Comparison of ENCODE assay signal across 15 cellular contexts in genomic region chr17:34241062-34241461, GRCh38. TPM values are rescaled to one million over a fixed set of nuclear protein-coding genes. Genes with fewer than 3 reads are reported as not detected.
DNase-seq lines count a peak whose midpoint lies in the region; ATAC-seq and TF ChIP-seq lines count a peak whose summit lies in the region.
"Had no signal": no experiment of that assay in that cellular context is flagged by ENCODE, and none has a peak within 500 bp of the region (broad histone marks: within the 10 kb centered on the region; RNA-seq: fewer than 3 reads in every experiment).

No MANE protein-coding gene starts in this region.

- H2AK5ac ChIP-seq in IMR-90 (ENCODE audit: low read depth, low read length), result no peak overlapping the region

- dilution Hi-C loops in IMR-90 (cut with HindIII; ENCODE audit: low sequenced_read_pairs, unreplicated experiment), result no loop called here

- TF ChIP-seq CTCF in IMR-90 (conservative IDR thresholded peaks at IDR 0.05; ENCODE audit: low read depth, low read length) (no peak), colonic mucosa (IDR thresholded peaks at IDR 0.05) (no peak), right lobe of liver (IDR thresholded peaks at IDR 0.05) (no peak), coronary artery (IDR thresholded peaks at IDR 0.05) (no peak), omental fat pad (IDR thresholded peaks at IDR 0.05) (no peak)

- H2BK15ac ChIP-seq in IMR-90 (ENCODE audit: low read depth, low read length), result no peak overlapping the region

- no peak overlapping the region for H3K18ac ChIP-seq in IMR-90 (ENCODE audit: low read depth, low read length)

- H4K91ac ChIP-seq in IMR-90 (ENCODE audit: insufficient read depth, low read depth, low read length), result no peak overlapping the region

- H3K23ac ChIP-seq in IMR-90 (ENCODE audit: low read depth, low read length), result no peak overlapping the region

- no peak overlapping the region for H3K56ac ChIP-seq in IMR-90 (ENCODE audit: extremely low read depth, insufficient read depth, low read length)

- no CpG with 5 or more reads among the region's 4 CpGs for WGBS in IMR-90 (ENCODE audit: extremely low coverage in 2 of 2, insufficient read length in 1 of 2), 2 experiments
- 20% methylated on average over 3 of the region's 4 CpGs for WGBS in right lobe of liver (ENCODE audit: insufficient coverage, low coverage, low lambda C conversion rate, missing lambda C conversion rate)

- peak; percentile 48 for ATAC-seq in IMR-90 (ENCODE audit: low read depth)
- peak; percentile 65 to 72 (median 69) for ATAC-seq in right lobe of liver
- ATAC-seq in omental fat pad (ENCODE audit: low FRiP score), result no peak
- ATAC-seq in GM18873 (IDR thresholded peaks at IDR 0.05; ENCODE audit: low FRiP score, unreplicated experiment), result no peak
- ATAC-seq: left colon had no signal

- intact Hi-C loops in IMR-90 (cut with micrococcal nuclease) (no loop called here), colonic mucosa (cut with DNase I) (no loop called here), right lobe of liver (cut with DNase I) (no loop called here)

- no peak overlapping the region for H2BK120ac ChIP-seq in IMR-90 (ENCODE audit: low read depth, low read length)

- no peak overlapping the region for H3K4me3 ChIP-seq in IMR-90 (ENCODE audit: insufficient read depth, low read depth, low read length)
- H3K4me3 ChIP-seq in colonic mucosa, result no peak overlapping the region
- H3K4me3 ChIP-seq in right lobe of liver, result no peak overlapping the region
- H3K4me3 ChIP-seq in coronary artery, result no peak overlapping the region
- H3K4me3 ChIP-seq: PC-9 had no signal

- no peak overlapping the region for H3K9ac ChIP-seq in IMR-90 (ENCODE audit: low read depth, low read length)
- no peak overlapping the region for H3K9ac ChIP-seq in colonic mucosa (ENCODE audit: low read depth in 2 of 2, low read length in 2 of 2)

- BruUV-seq in IMR-90 (replicated peaks; lab: Mats Ljungman, UMichigan), result no TSS peak

- H2AK9ac ChIP-seq in IMR-90 (replicated peaks; ENCODE audit: low read depth, low read length, poor library complexity), result no peak overlapping the region

- no peaks in the 10 kb centered on the region for H3K79me1 ChIP-seq in IMR-90 (ENCODE audit: low read depth in 1 of 2, low read length in 2 of 2)

- H4K20me1 ChIP-seq in IMR-90 (ENCODE audit: insufficient read depth, low read length), result no peaks in the 10 kb centered on the region

- peaks cover 2% of the 10 kb centered on the region; the same call in 1 of the 2 replicates for H3K4me1 ChIP-seq in IMR-90 (ENCODE audit: control insufficient read depth, insufficient read depth, low read length)
- no peaks in the 10 kb centered on the region for H3K4me1 ChIP-seq in colonic mucosa
- peaks cover 0 to 11% (median 0%) of the 10 kb centered on the region in 4 donors for H3K4me1 ChIP-seq in right lobe of liver

- H3K9me1 ChIP-seq in IMR-90 (ENCODE audit: insufficient read depth, low read length), result no peaks in the 10 kb centered on the region

- H2AFZ ChIP-seq in IMR-90 (replicated peaks; ENCODE audit: low read length, poor library complexity), result no peak overlapping the region
- H2AFZ ChIP-seq: PC-9 had no signal

- DNase-seq in IMR-90 (peak; percentile 44), colonic mucosa (peak; percentile 61), right lobe of liver (peak in 2 of 3 donors; percentile 56 to 68), substantia nigra (lab: John Stamatoyannopoulos, UW) (peak in 30 of 49 donors; percentile 8 to 68 (median 32)), coronary artery (ENCODE audit: low spot score) (no peak), omental fat pad (ENCODE audit: low spot score) (no peak)
- DNase-seq in stimulated activated CD4-positive, alpha-beta T cell treated with anti-CD3 and anti-CD28 coated beads, Interleukin-4, amount 100 ng/mL, for 1 hour, result no peak
- DNase-seq: activated naive CD4-positive, alpha-beta T cell treated with Interleukin-2 at 50 U/mL for 16 hours; PC-9; T1000 had no signal

- TF ChIP-seq POLR2A in IMR-90 (IDR thresholded peaks at IDR 0.05; ENCODE audit: low read depth, low read length) (no peak), right lobe of liver (IDR thresholded peaks at IDR 0.05) (no peak)

- H3K36me3 ChIP-seq in IMR-90 (ENCODE audit: control insufficient read depth, insufficient read depth, low read length), result no peaks in the 10 kb centered on the region
- H3K36me3 ChIP-seq in colonic mucosa, result no peaks in the 10 kb centered on the region
- no peaks in the 10 kb centered on the region for H3K36me3 ChIP-seq in right lobe of liver

- no peak overlapping the region for H3K4me2 ChIP-seq in IMR-90 (ENCODE audit: low read depth, low read length)
- H3K4me2 ChIP-seq: PC-9 had no signal

- H3K4ac ChIP-seq in IMR-90 (ENCODE audit: low read depth, low read length), result no peak overlapping the region

- H3K27me3 ChIP-seq in IMR-90 (ENCODE audit: control insufficient read depth, insufficient read depth, low read length) (no peaks in the 10 kb centered on the region), colonic mucosa (no peaks in the 10 kb centered on the region), right lobe of liver (no peaks in the 10 kb centered on the region)

- H3K14ac ChIP-seq in IMR-90 (replicated peaks; ENCODE audit: low read depth, low read length), result no peak overlapping the region

- CTCF ChIA-PET in IMR-90 (lab: Yijun Ruan, JAX), result interaction anchor here (0.7 kb wide), 1 partner anchor 41 kb away, joined by 3 read pairs; no protein-coding TSS in a partner anchor

- no peak overlapping the region for H4K8ac ChIP-seq in IMR-90 (ENCODE audit: low read depth in 2 of 2, low read length in 2 of 2)

- POLR2A ChIA-PET in IMR-90 (lab: Charles Lee; ENCODE audit: unreplicated experiment), result no interaction called here

- H2BK20ac ChIP-seq in IMR-90 (ENCODE audit: low read depth, low read length), result no peak overlapping the region

- H3K9me3 ChIP-seq in IMR-90 (ENCODE audit: control insufficient read depth, insufficient read depth, low read length), result no peaks in the 10 kb centered on the region
- H3K9me3 ChIP-seq in colonic mucosa, result no peaks in the 10 kb centered on the region
- H3K9me3 ChIP-seq in right lobe of liver, result no peaks in the 10 kb centered on the region

- in situ Hi-C loops in IMR-90 (cut with MboI; ENCODE audit: low sequenced_read_pairs), result no loop called here

- TF ChIP-seq RAD21 in IMR-90 (IDR thresholded peaks at IDR 0.05; ENCODE audit: low read length), result no peak

- H3K27ac ChIP-seq in IMR-90 (ENCODE audit: insufficient read depth, low read length), result no peak overlapping the region
- H3K27ac ChIP-seq in colonic mucosa, result peak overlapping the region; percentile 9
- no peak overlapping the region for H3K27ac ChIP-seq in right lobe of liver
- H3K27ac ChIP-seq in substantia nigra (ENCODE audit: low read depth, low read length, poor library complexity, severe bottlenecking), result no peak overlapping the region
- H3K27ac ChIP-seq in coronary artery, result no peak overlapping the region
- H3K27ac ChIP-seq: PC-9 had no signal

- H2BK5ac ChIP-seq in IMR-90 (ENCODE audit: low read depth, low read length, poor library complexity, severe bottlenecking), result no peak overlapping the region

- no peak overlapping the region for H4K5ac ChIP-seq in IMR-90 (ENCODE audit: low read depth, low read length)

TF ChIP-seq in IMR-90, 13 proteins besides CTCF, POLR2A, EP300 and RAD21:
- no peak for TF ChIP-seq CEBPB (IDR thresholded peaks at IDR 0.05; ENCODE audit: low read depth, low read length)
- TF ChIP-seq MAFK (IDR thresholded peaks at IDR 0.05; ENCODE audit: low read depth, low read length), result no peak
- no peak for TF ChIP-seq BHLHE40 (IDR thresholded peaks at IDR 0.05; ENCODE audit: low read depth, low read length)
- TF ChIP-seq MXI1 (IDR thresholded peaks at IDR 0.05; ENCODE audit: borderline replicate concordance, low read depth, low read length), result no peak
- no peak for TF ChIP-seq RFX5 (IDR thresholded peaks at IDR 0.05; ENCODE audit: low read depth, low read length)

RNA-seq across cellular contexts. Expression of gene CCL2, which starts 14.0 kb away (rescaled TPM):
- total RNA-seq in IMR-90 (2012; rRNA removed) (126 and 206 TPM in 2 replicates), colonic mucosa (10 to 100 TPM in 1 of 2 donors, 1 to 10 TPM in 1; 4.2 to 96.2 TPM), right lobe of liver (10 to 100 TPM in 1 of 6 experiments, 1 to 10 TPM in 4, under 1 TPM in 1; 0.66 to 32.2 (median 3.8) TPM), omental fat pad (100 to 1,000 TPM in 2 of 4 donors, 10 to 100 TPM in 2; 39.8 to 556 (median 227) TPM)
- 85.9 and 103 TPM in 2 replicates for polyA plus RNA-seq in IMR-90 (2012; rRNA removed)
- polyA plus RNA-seq in IMR-90 (2012; cell fraction: cytosol; rRNA removed), result 67.4 and 73.1 TPM in 2 replicates
- polyA plus RNA-seq in IMR-90 (2012; cell fraction: nucleus; rRNA removed; ENCODE audit: low replicate concordance), result 22.7 and 55.8 TPM in 2 replicates
- total RNA-seq: PC-9 had no signal

RNA-seq across cellular contexts. Expression of gene CCL7, which starts 29.0 kb away (rescaled TPM):
- total RNA-seq in IMR-90 (2012; rRNA removed), result 0.18 and 0.28 TPM in 2 replicates
- polyA plus RNA-seq in IMR-90 (2012; rRNA removed), result 0.24 and 0.58 TPM in 2 replicates
- polyA plus RNA-seq in IMR-90 (2012; cell fraction: cytosol; rRNA removed), result 0.15 and 0.27 TPM in 2 replicates
- not detected in 2 replicates for polyA plus RNA-seq in IMR-90 (2012; cell fraction: nucleus; rRNA removed; ENCODE audit: low replicate concordance)
- under 1 TPM in 1 of 2 donors, not detected in 1; 0.72 TPM for total RNA-seq in colonic mucosa
- not detected for total RNA-seq in right lobe of liver
- total RNA-seq in omental fat pad, result 1 to 10 TPM in 2 of 4 donors, not detected in 2; 1.9 to 3.5 TPM
- total RNA-seq: cerebellum, left colon, PC-9 had no signal

RNA-seq across cellular contexts. Expression of gene CCL11, which starts 44.5 kb away (rescaled TPM):
- not detected in 2 replicates for total RNA-seq in IMR-90 (2012; rRNA removed)
- polyA plus RNA-seq in IMR-90 (2012; rRNA removed), result not detected in 2 replicates
- polyA plus RNA-seq in IMR-90 (2012; cell fraction: cytosol; rRNA removed), result not detected in 2 replicates
- polyA plus RNA-seq in IMR-90 (2012; cell fraction: nucleus; rRNA removed; ENCODE audit: low replicate concordance), result not detected in 2 replicates
- 10 to 100 TPM in 1 of 2 donors, under 1 TPM in 1; 0.25 to 10.9 TPM for total RNA-seq in colonic mucosa
- under 1 TPM in 1 of 6 experiments, not detected in 5; 0.55 TPM for total RNA-seq in right lobe of liver
- total RNA-seq in omental fat pad, result 10 to 100 TPM in 1 of 4 donors, 1 to 10 TPM in 1, not detected in 2; 3.3 to 37.2 TPM
- total RNA-seq: cerebellum, M059J, osteoblast, PC-9 had no signal

Comparison
In these comparisons a context has a peak if more than half of its experiments do, and no peak if none do; other contexts are left out.
1. ATAC-seq: peak in IMR-90 (single experiment) and right lobe of liver (4 of 4); none in omental fat pad (single experiment) and GM18873 (single experiment).
2. DNase-seq: peak in IMR-90 (single experiment), colonic mucosa (single experiment), right lobe of liver (2 of 3) and substantia nigra (30 of 49); none in coronary artery (single experiment), omental fat pad (single experiment) and stimulated activated CD4-positive, alpha-beta T cell treated with anti-CD3 and anti-CD28 coated beads, Interleukin-4, amount 100 ng/mL, for 1 hour (single experiment).